14 cellular contexts compared by ENCODE assay signal in the genomic region with DNA sequence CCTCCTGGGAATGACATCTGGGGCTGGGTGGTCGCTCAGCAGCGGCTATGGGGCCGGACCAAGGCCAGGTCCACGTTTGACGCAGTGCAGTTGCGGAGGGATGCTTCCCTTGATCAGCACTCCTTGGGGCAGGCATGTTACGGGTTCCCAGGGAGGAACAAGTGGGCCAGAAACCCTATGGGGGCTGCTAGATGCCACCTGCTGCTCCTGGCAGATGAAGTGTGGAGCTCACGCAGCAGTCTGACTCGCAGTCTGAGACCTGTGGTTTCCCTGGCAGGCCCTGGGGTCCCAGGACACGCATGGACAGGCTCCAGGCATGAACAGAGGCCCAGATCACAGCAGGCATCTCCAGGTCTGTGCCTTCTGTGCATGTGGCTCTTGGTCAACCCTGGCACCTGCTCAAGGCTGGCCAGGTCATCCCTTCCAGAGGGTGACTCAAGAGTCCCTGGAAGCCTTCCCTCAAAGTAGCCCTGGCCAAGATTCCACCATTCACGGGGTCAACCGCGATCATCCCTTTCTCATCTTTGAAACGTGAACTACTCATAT.
A peak's percentile ranks its signal among the peaks of the same experiment; 100 is the strongest.
DNase-seq lines count a peak whose midpoint lies in the region; TF ChIP-seq lines count a peak whose summit lies in the region.
"Had no signal": no experiment of that assay in that cellular context is flagged by ENCODE, and none has a peak within 500 bp of the region (broad histone marks: within the 10 kb centered on the region; RNA-seq: fewer than 3 reads in every experiment).

No MANE protein-coding gene starts in this region.

- DNase-seq in AG08396 (ENCODE audit: low spot score) (peak; percentile 81), HS-5 (ENCODE audit: low read depth) (peak; percentile 14), cardiac fibroblast (ENCODE audit: low read depth in 2 of 2) (peak; percentile 23 to 64), left kidney (ENCODE audit: low read depth, low spot score) (peak; percentile 60), NCI-H748 treated with DMSO at 0.1 percent for 48 hours (lab: John Stamatoyannopoulos, UW) (no peak), RKO (ENCODE audit: low spot score) (no peak), amygdala (lab: John Stamatoyannopoulos, UW) (no peak)
- DNase-seq in stimulated activated CD4-positive, alpha-beta T cell treated with anti-CD3 and anti-CD28 coated beads, Interleukin-2, amount 100 ng/mL, for 24 hours: no peak
- DNase-seq: activated CD4-positive, alpha-beta T cell treated with anti-CD3 and anti-CD28 coated beads for 48 hours; DMS79; NCI-H1048; ovary had no signal

- no peak for TF ChIP-seq CTCF in cardiac fibroblast (IDR thresholded peaks at IDR 0.05; ENCODE audit: low read depth, low read length)

- H3K4me3 ChIP-seq in cardiac fibroblast (replicated peaks in 1 of 2; ENCODE audit: low read depth in 2 of 2, low read length in 2 of 2): no peak overlapping the region
- H3K4me3 ChIP-seq: GM23338, ovary, Peyer's patch had no signal

Comparison
In these comparisons a context has a peak if more than half of its experiments do, and no peak if none do; other contexts are left out.
1. DNase-seq: peak in AG08396 (single experiment), HS-5 (single experiment), cardiac fibroblast (2 of 2) and left kidney (single experiment); none in NCI-H748 treated with DMSO at 0.1 percent for 48 hours (single experiment), RKO (single experiment), stimulated activated CD4-positive, alpha-beta T cell treated with anti-CD3 and anti-CD28 coated beads, Interleukin-2, amount 100 ng/mL, for 24 hours (0 of 2) and amygdala (0 of 56).